In the genomic region with DNA sequence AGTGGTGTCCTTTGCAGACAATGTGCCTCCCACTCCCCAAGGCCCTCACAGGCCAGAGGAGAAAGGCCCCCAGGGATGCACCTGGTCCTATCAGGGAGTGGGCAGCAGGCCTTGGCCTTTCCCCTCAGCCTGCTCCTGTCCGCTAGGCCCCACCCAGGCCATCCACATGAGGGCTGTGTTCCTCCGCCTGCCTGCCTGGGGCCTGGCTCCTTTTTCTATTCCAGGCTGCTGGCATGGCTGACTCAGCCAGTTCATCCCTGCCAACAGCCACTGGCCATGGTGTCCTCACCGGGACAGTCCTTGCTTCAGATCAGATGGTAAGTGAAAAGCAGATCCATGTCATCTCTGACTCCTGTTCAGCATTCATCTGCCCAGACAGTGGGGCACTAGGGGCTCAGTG, we compare ENCODE assay signal across 28 cellular contexts. TPM values are rescaled to one million over a fixed set of nuclear protein-coding genes. Genes with fewer than 3 reads are reported as not detected.
DNase-seq lines count a peak whose midpoint lies in the region; ATAC-seq and TF ChIP-seq lines count a peak whose summit lies in the region.
"Had no signal": no experiment of that assay in that cellular context is flagged by ENCODE, and none has a peak within 500 bp of the region (broad histone marks: within the 10 kb centered on the region; RNA-seq: fewer than 3 reads in every experiment).

No MANE protein-coding gene starts in this region.

- no peak overlapping the region for H3K27ac Mint-ChIP-seq in natural killer cell treated with Interleukin-12 subunit alpha and Interleukin-12 subunit beta and Interleukin-15 and Interleukin-18, amount 100 ng/mL, for 72 hours
- H3K27ac Mint-ChIP-seq in natural killer cell: no peak overlapping the region
- no peak overlapping the region for H3K27ac Mint-ChIP-seq in activated T-helper 2 cell treated with anti-CD3 and anti-CD28 coated beads, Interferon-gamma antibody, Interleukin-2, Interleukin-4, amounts not matched to agents 10 μg/mL and 5 μg/mL and 100 μg/mL, durations not matched to agents 14 hours and 24 hours and 36 hours
- H3K27ac Mint-ChIP-seq: activated CD4-positive, alpha-beta T cell treated with anti-CD3 and anti-CD28 coated beads, Interleukin-2, amount 10 ng/mL, durations not matched to agents 24 days and 14 days; activated CD8-positive, alpha-beta memory T cell treated with anti-CD3 and anti-CD28 coated beads, Interleukin-2, amount 10 ng/mL, durations not matched to agents 7 days and 5 days; activated naive CD4-positive, alpha-beta T cell treated with anti-CD3 and anti-CD28 coated beads, Interleukin-2, amount 50 U/mL, for 72 hours had no signal

- intact Hi-C loops in natural killer cell (cut with micrococcal nuclease) (no loop called here), PC-3 (cut with micrococcal nuclease) (no loop called here), left colon (cut with DNase I, micrococcal nuclease) (no loop called here)
- intact Hi-C loops in activated T-helper 2 cell treated with anti-CD3 and anti-CD28 coated beads, Interferon-gamma antibody, Interleukin-2, Interleukin-4, amounts not matched to agents 10 μg/mL and 5 μg/mL and 100 μg/mL, durations not matched to agents 14 hours and 24 hours and 36 hours (cut with micrococcal nuclease): no loop called here

- H4K20me1 ChIP-seq in PC-3 (ENCODE audit: low read length): no peaks in the 10 kb centered on the region
- H4K20me1 ChIP-seq: BLaER1 had no signal

- H3K9me2 ChIP-seq in PC-3 (replicated peaks; ENCODE audit: low read length): no peaks in the 10 kb centered on the region

- CTCF ChIA-PET in PC-3 (lab: Charles Lee): no interaction called here

- no peaks in the 10 kb centered on the region for H3K79me2 ChIP-seq in PC-3 (ENCODE audit: low read length)

- no peak overlapping the region for H3K4me2 ChIP-seq in PC-3 (ENCODE audit: low read length)
- H3K4me2 ChIP-seq: A549, KMS-11 had no signal

- no peaks in the 10 kb centered on the region for H3K9me3 Mint-ChIP-seq in natural killer cell treated with Interleukin-12 subunit alpha and Interleukin-12 subunit beta and Interleukin-15 and Interleukin-18, amount 100 ng/mL, for 72 hours
- H3K9me3 Mint-ChIP-seq in natural killer cell: no peaks in the 10 kb centered on the region
- H3K9me3 Mint-ChIP-seq in activated T-helper 2 cell treated with anti-CD3 and anti-CD28 coated beads, Interferon-gamma antibody, Interleukin-2, Interleukin-4, amounts not matched to agents 10 μg/mL and 5 μg/mL and 100 μg/mL, durations not matched to agents 14 hours and 24 hours and 36 hours: no peaks in the 10 kb centered on the region
- H3K9me3 Mint-ChIP-seq: activated CD4-positive, alpha-beta T cell treated with anti-CD3 and anti-CD28 coated beads, Interleukin-2, amount 10 ng/mL, durations not matched to agents 24 days and 14 days; activated naive CD4-positive, alpha-beta T cell treated with anti-CD3 and anti-CD28 coated beads, Interleukin-2, amount 50 U/mL, for 72 hours had no signal

- DNase-seq in natural killer cell treated with Interleukin-12 subunit alpha and Interleukin-12 subunit beta and Interleukin-15 and Interleukin-18, amount 100 ng/mL, for 72 hours (ENCODE audit: low spot score): no peak
- no peak for DNase-seq in natural killer cell
- peak; percentile 7 for DNase-seq in PC-3
- peak; percentile 43 for DNase-seq in kidney tubule cell (ENCODE audit: low spot score)
- no peak for DNase-seq in DMS53 (lab: John Stamatoyannopoulos, UW)
- DNase-seq in activated T-helper 2 cell treated with anti-CD3 and anti-CD28 coated beads, Interferon-gamma antibody, Interleukin-2, Interleukin-4, amounts not matched to agents 10 μg/mL and 5 μg/mL and 100 μg/mL, durations not matched to agents 14 hours and 24 hours and 36 hours (ENCODE audit: low spot score): no peak
- DNase-seq in left colon: no peak
- DNase-seq: activated CD4-positive, alpha-beta T cell treated with anti-CD3 and anti-CD28 coated beads, Interleukin-2, amount 10 ng/mL, durations not matched to agents 24 days and 14 days; activated CD8-positive, alpha-beta memory T cell treated with anti-CD3 and anti-CD28 coated beads, Interleukin-2, amount 10 ng/mL, durations not matched to agents 7 days and 5 days; Caco-2; cerebellar nuclear complex; mammary epithelial cell; NCI-H526 treated with DMSO at 0.1 percent for 48 hours; nucleus accumbens; RPMI8226; stimulated activated CD4-positive, alpha-beta T cell treated with anti-CD3 and anti-CD28 coated beads, Interleukin-1b, Interleukin-23, amount 100 ng/mL, for 48 hours; upper lobe of left lung; WERI-Rb-1 had no signal

- no peak for TF ChIP-seq CTCF in natural killer cell (IDR thresholded peaks at IDR 0.05)
- TF ChIP-seq CTCF in PC-3 (conservative IDR thresholded peaks at IDR 0.05; ENCODE audit: low read depth, low read length): no peak

- no peaks in the 10 kb centered on the region for H3K27me3 ChIP-seq in PC-3 (ENCODE audit: low read length)
- H3K27me3 ChIP-seq: ascending aorta, BLaER1, upper lobe of left lung had no signal

- no peaks in the 10 kb centered on the region for H3K4me1 Mint-ChIP-seq in natural killer cell treated with Interleukin-12 subunit alpha and Interleukin-12 subunit beta and Interleukin-15 and Interleukin-18, amount 100 ng/mL, for 72 hours (ENCODE audit: low read depth in 2 of 2)
- H3K4me1 Mint-ChIP-seq in natural killer cell: no peaks in the 10 kb centered on the region
- no peaks in the 10 kb centered on the region for H3K4me1 Mint-ChIP-seq in activated T-helper 2 cell treated with anti-CD3 and anti-CD28 coated beads, Interferon-gamma antibody, Interleukin-2, Interleukin-4, amounts not matched to agents 10 μg/mL and 5 μg/mL and 100 μg/mL, durations not matched to agents 14 hours and 24 hours and 36 hours (ENCODE audit: low read depth)
- H3K4me1 Mint-ChIP-seq: activated CD4-positive, alpha-beta T cell treated with anti-CD3 and anti-CD28 coated beads, Interleukin-2, amount 10 ng/mL, durations not matched to agents 24 days and 14 days; activated CD8-positive, alpha-beta memory T cell treated with anti-CD3 and anti-CD28 coated beads, Interleukin-2, amount 10 ng/mL, durations not matched to agents 7 days and 5 days had no signal

- no peaks in the 10 kb centered on the region for H3K4me1 ChIP-seq in PC-3 (ENCODE audit: insufficient read depth, low read length)
- H3K4me1 ChIP-seq: ascending aorta, upper lobe of left lung had no signal

- H3K27ac ChIP-seq in PC-3 (ENCODE audit: low read length): no peak overlapping the region
- H3K27ac ChIP-seq: A549, ascending aorta, BLaER1, KMS-11, SK-N-MC, upper lobe of left lung, WERI-Rb-1 had no signal

- ATAC-seq in natural killer cell treated with Interleukin-12 subunit alpha and Interleukin-12 subunit beta and Interleukin-15 and Interleukin-18, amount 100 ng/mL, for 72 hours: peak; percentile 11 to 51
- ATAC-seq in natural killer cell: no peak
- peak; percentile 69 for ATAC-seq in PC-3
- ATAC-seq in HG03342 (IDR thresholded peaks at IDR 0.05; ENCODE audit: unreplicated experiment): no peak
- no peak for ATAC-seq in left colon
- ATAC-seq: activated CD8-positive, alpha-beta memory T cell treated with anti-CD3 and anti-CD28 coated beads, Interleukin-2, amount 10 ng/mL, durations not matched to agents 7 days and 5 days; activated naive CD4-positive, alpha-beta T cell treated with anti-CD3 and anti-CD28 coated beads, Interleukin-2, amount 50 U/mL, for 72 hours had no signal

- no peaks in the 10 kb centered on the region for H3K36me3 Mint-ChIP-seq in natural killer cell treated with Interleukin-12 subunit alpha and Interleukin-12 subunit beta and Interleukin-15 and Interleukin-18, amount 100 ng/mL, for 72 hours
- H3K36me3 Mint-ChIP-seq in natural killer cell: no peaks in the 10 kb centered on the region
- H3K36me3 Mint-ChIP-seq in activated T-helper 2 cell treated with anti-CD3 and anti-CD28 coated beads, Interferon-gamma antibody, Interleukin-2, Interleukin-4, amounts not matched to agents 10 μg/mL and 5 μg/mL and 100 μg/mL, durations not matched to agents 14 hours and 24 hours and 36 hours (ENCODE audit: low read depth): no peaks in the 10 kb centered on the region
- H3K36me3 Mint-ChIP-seq: activated CD8-positive, alpha-beta memory T cell treated with anti-CD3 and anti-CD28 coated beads, Interleukin-2, amount 10 ng/mL, durations not matched to agents 7 days and 5 days; activated naive CD4-positive, alpha-beta T cell treated with anti-CD3 and anti-CD28 coated beads, Interleukin-2, amount 50 U/mL, for 72 hours had no signal

- H3K4me3 Mint-ChIP-seq in natural killer cell treated with Interleukin-12 subunit alpha and Interleukin-12 subunit beta and Interleukin-15 and Interleukin-18, amount 100 ng/mL, for 72 hours: no peak overlapping the region
- no peak overlapping the region for H3K4me3 Mint-ChIP-seq in natural killer cell
- H3K4me3 Mint-ChIP-seq in activated T-helper 2 cell treated with anti-CD3 and anti-CD28 coated beads, Interferon-gamma antibody, Interleukin-2, Interleukin-4, amounts not matched to agents 10 μg/mL and 5 μg/mL and 100 μg/mL, durations not matched to agents 14 hours and 24 hours and 36 hours (ENCODE audit: low read depth): no peak overlapping the region
- H3K4me3 Mint-ChIP-seq: activated CD4-positive, alpha-beta T cell treated with anti-CD3 and anti-CD28 coated beads, Interleukin-2, amount 10 ng/mL, durations not matched to agents 24 days and 14 days; activated CD8-positive, alpha-beta memory T cell treated with anti-CD3 and anti-CD28 coated beads, Interleukin-2, amount 10 ng/mL, durations not matched to agents 7 days and 5 days had no signal

- no peaks in the 10 kb centered on the region for H3K36me3 ChIP-seq in PC-3 (ENCODE audit: low read depth, low read length)
- H3K36me3 ChIP-seq: ascending aorta, BLaER1, upper lobe of left lung, WERI-Rb-1 had no signal

- no peak overlapping the region for H3K4me3 ChIP-seq in PC-3 (ENCODE audit: low read length)
- H3K4me3 ChIP-seq: A549, ascending aorta, BLaER1, SK-N-MC, upper lobe of left lung had no signal

- H3K9me3 ChIP-seq in PC-3 (ENCODE audit: low read length): no peaks in the 10 kb centered on the region
- H3K9me3 ChIP-seq: A549, ascending aorta, BLaER1, Caco-2, upper lobe of left lung had no signal

- no TSS peak for BruUV-seq in PC-3 (replicated peaks; lab: Mats Ljungman, UMichigan)

- H3K9ac ChIP-seq in PC-3 (ENCODE audit: low read length): no peak overlapping the region
- H3K9ac ChIP-seq: BLaER1, KMS-11 had no signal

- no peaks in the 10 kb centered on the region for H3K27me3 Mint-ChIP-seq in natural killer cell treated with Interleukin-12 subunit alpha and Interleukin-12 subunit beta and Interleukin-15 and Interleukin-18, amount 100 ng/mL, for 72 hours
- no peaks in the 10 kb centered on the region for H3K27me3 Mint-ChIP-seq in natural killer cell (ENCODE audit: low read depth in 2 of 2)
- H3K27me3 Mint-ChIP-seq in activated T-helper 2 cell treated with anti-CD3 and anti-CD28 coated beads, Interferon-gamma antibody, Interleukin-2, Interleukin-4, amounts not matched to agents 10 μg/mL and 5 μg/mL and 100 μg/mL, durations not matched to agents 14 hours and 24 hours and 36 hours (ENCODE audit: low read depth): no peaks in the 10 kb centered on the region
- H3K27me3 Mint-ChIP-seq: activated CD4-positive, alpha-beta T cell treated with anti-CD3 and anti-CD28 coated beads, Interleukin-2, amount 10 ng/mL, durations not matched to agents 24 days and 14 days; activated CD8-positive, alpha-beta memory T cell treated with anti-CD3 and anti-CD28 coated beads, Interleukin-2, amount 10 ng/mL, durations not matched to agents 7 days and 5 days had no signal

- no peak overlapping the region for H2AFZ ChIP-seq in PC-3 (ENCODE audit: low read length)

- H3F3A ChIP-seq in PC-3 (ENCODE audit: low read length, unreplicated experiment): no peaks in the 10 kb centered on the region

- POLR2A ChIA-PET in PC-3 (lab: Charles Lee; ENCODE audit: unreplicated experiment): no interaction called here

RNA-seq across cellular contexts. Expression of gene ISM2, which starts 13.4 kb away (rescaled TPM):
- total RNA-seq in natural killer cell treated with Interleukin-12 subunit alpha and Interleukin-12 subunit beta and Interleukin-15 and Interleukin-18, amount 100 ng/mL, for 72 hours: under 1 TPM; 0.14 to 0.36 TPM
- total RNA-seq in natural killer cell (not detected), PC-3 (2014; rRNA removed) (0.95 TPM in 1 of 2 replicates, not detected in the other), left colon (under 1 TPM in 1 of 2 donors, not detected in 1; 0.14 TPM)
- 0.11 TPM in 1 of 2 replicates, not detected in the other for total RNA-seq in activated T-helper 2 cell treated with anti-CD3 and anti-CD28 coated beads, Interferon-gamma antibody, Interleukin-2, Interleukin-4, amounts not matched to agents 10 μg/mL and 5 μg/mL and 100 μg/mL, durations not matched to agents 14 hours and 24 hours and 36 hours
- total RNA-seq: activated CD8-positive, alpha-beta memory T cell treated with anti-CD3 and anti-CD28 coated beads, Interleukin-2, amount 10 ng/mL, durations not matched to agents 7 days and 5 days; ascending aorta; endothelial cell of umbilical vein; skeletal muscle tissue; T-helper 2 cell treated with Interferon-gamma antibody and Interleukin-4, amounts not matched to agents 100 ng/mL and 5 ng/mL, for 36 hours; upper lobe of left lung had no signal

RNA-seq across cellular contexts. Expression of gene AHSA1, which starts 27.4 kb away (rescaled TPM):
- total RNA-seq in natural killer cell treated with Interleukin-12 subunit alpha and Interleukin-12 subunit beta and Interleukin-15 and Interleukin-18, amount 100 ng/mL, for 72 hours: 100 to 1,000 TPM; 214 to 245 TPM
- total RNA-seq in natural killer cell (100 to 1,000 TPM in 1 of 3 donors, 10 to 100 TPM in 2; 70.4 to 101 (median 94.3) TPM), PC-3 (2014; rRNA removed) (215 and 217 TPM in 2 replicates), left colon (10 to 100 TPM; 83.3 to 86.3 TPM)
- total RNA-seq in activated T-helper 2 cell treated with anti-CD3 and anti-CD28 coated beads, Interferon-gamma antibody, Interleukin-2, Interleukin-4, amounts not matched to agents 10 μg/mL and 5 μg/mL and 100 μg/mL, durations not matched to agents 14 hours and 24 hours and 36 hours: 301 and 332 TPM in 2 replicates

RNA-seq across cellular contexts. Expression of gene VIPAS39, which starts 27.9 kb away (rescaled TPM):
- 10 to 100 TPM; 19.0 to 22.0 TPM for total RNA-seq in natural killer cell treated with Interleukin-12 subunit alpha and Interleukin-12 subunit beta and Interleukin-15 and Interleukin-18, amount 100 ng/mL, for 72 hours
- total RNA-seq in natural killer cell (10 to 100 TPM; 11.2 to 14.4 (median 13.0) TPM), PC-3 (2014; rRNA removed) (20.1 and 20.2 TPM in 2 replicates), left colon (10 to 100 TPM; 13.3 to 18.8 TPM)
- total RNA-seq in activated T-helper 2 cell treated with anti-CD3 and anti-CD28 coated beads, Interferon-gamma antibody, Interleukin-2, Interleukin-4, amounts not matched to agents 10 μg/mL and 5 μg/mL and 100 μg/mL, durations not matched to agents 14 hours and 24 hours and 36 hours: 15.7 and 16.5 TPM in 2 replicates

Comparison
In these comparisons a context has a peak if more than half of its experiments do, and no peak if none do; other contexts are left out.
1. ATAC-seq: peak in natural killer cell treated with Interleukin-12 subunit alpha and Interleukin-12 subunit beta and Interleukin-15 and Interleukin-18, amount 100 ng/mL, for 72 hours (2 of 2) and PC-3 (single experiment); none in natural killer cell (0 of 3), HG03342 (single experiment) and left colon (single experiment).
2. DNase-seq: peak in PC-3 (single experiment) and kidney tubule cell (single experiment); none in natural killer cell treated with Interleukin-12 subunit alpha and Interleukin-12 subunit beta and Interleukin-15 and Interleukin-18, amount 100 ng/mL, for 72 hours (single experiment), natural killer cell (single experiment), DMS53 (single experiment), activated T-helper 2 cell treated with anti-CD3 and anti-CD28 coated beads, Interferon-gamma antibody, Interleukin-2, Interleukin-4, amounts not matched to agents 10 μg/mL and 5 μg/mL and 100 μg/mL, durations not matched to agents 14 hours and 24 hours and 36 hours (single experiment) and left colon (0 of 2).